9 cellular contexts compared by ENCODE assay signal in the genomic region with DNA sequence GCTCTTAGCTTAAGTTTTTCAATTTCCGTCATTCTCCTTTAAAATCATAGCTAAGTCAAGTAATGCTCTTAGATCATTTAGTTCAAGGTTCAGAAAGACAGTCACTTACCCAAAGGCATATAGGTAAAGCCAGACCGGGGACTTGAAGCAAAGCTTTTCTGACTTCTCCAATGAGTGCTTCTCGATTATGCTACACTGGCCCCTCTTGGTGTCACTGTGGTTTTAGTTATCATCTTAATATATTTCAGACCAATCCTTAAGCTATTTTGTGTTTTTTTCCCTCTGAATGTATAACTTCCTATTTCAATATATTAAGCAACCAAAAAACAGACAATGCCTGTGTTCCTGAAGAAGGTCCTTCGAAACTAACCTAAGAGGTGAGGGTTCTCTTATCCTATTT.
DNase-seq lines count a peak whose midpoint lies in the region; ATAC-seq and TF ChIP-seq lines count a peak whose summit lies in the region.
"Had no signal": no experiment of that assay in that cellular context is flagged by ENCODE, and none has a peak within 500 bp of the region (broad histone marks: within the 10 kb centered on the region; RNA-seq: fewer than 3 reads in every experiment).

No MANE protein-coding gene starts in this region.

- no peaks in the 10 kb centered on the region for H3K9me3 ChIP-seq in OCI-LY1 (ENCODE audit: low read length)
- H3K9me3 ChIP-seq in duodenal mucosa (ENCODE audit: control insufficient read depth in 1 of 2, low read length in 2 of 2): no peaks in the 10 kb centered on the region
- H3K9me3 ChIP-seq: BLaER1 had no signal

- TF ChIP-seq CTCF in OCI-LY1 (IDR thresholded peaks at IDR 0.05; ENCODE audit: low read length): peak; percentile 47; the same call in 1 of the 2 replicates

- H3F3A ChIP-seq in OCI-LY1 (ENCODE audit: insufficient read depth, low read length): no peaks in the 10 kb centered on the region; the same call in 1 of the 2 replicates

- no peaks in the 10 kb centered on the region for H3K36me3 Mint-ChIP-seq in stimulated activated memory B cell treated with anti-CD40 and anti-IgM and Interleukin-4, amounts not matched to agents 10 μg/mL and 1 μg/mL and 100 μg/mL, for 72 hours

- H3K4me3 Mint-ChIP-seq in stimulated activated memory B cell treated with anti-CD40 and anti-IgM and Interleukin-4, amounts not matched to agents 10 μg/mL and 1 μg/mL and 100 μg/mL, for 72 hours: no peak overlapping the region

- H3K9me2 ChIP-seq in OCI-LY1 (ENCODE audit: low read depth, low read length): no peaks in the 10 kb centered on the region

- H3K27ac ChIP-seq in OCI-LY1 (ENCODE audit: low read depth, low read length, poor library complexity, severe bottlenecking): no peak overlapping the region
- H3K27ac ChIP-seq in duodenal mucosa (ENCODE audit: low read depth, low read length): no peak overlapping the region
- H3K27ac ChIP-seq: BLaER1 had no signal

- H3K4me3 ChIP-seq in OCI-LY1 (ENCODE audit: low read depth, low read length, poor library complexity, severe bottlenecking) (no peak overlapping the region), duodenal mucosa (ENCODE audit: low read depth in 1 of 2, low read length in 2 of 2) (peak overlapping the region; percentile 72 to 74)
- H3K4me3 ChIP-seq: BLaER1 had no signal

- H3K4me1 Mint-ChIP-seq in stimulated activated memory B cell treated with anti-CD40 and anti-IgM and Interleukin-4, amounts not matched to agents 10 μg/mL and 1 μg/mL and 100 μg/mL, for 72 hours: peaks cover 77% of the 10 kb centered on the region

- H4K20me1 ChIP-seq in OCI-LY1 (ENCODE audit: insufficient read depth, low read length): no peaks in the 10 kb centered on the region
- H4K20me1 ChIP-seq: BLaER1 had no signal

- no peaks in the 10 kb centered on the region for H3K9me3 Mint-ChIP-seq in stimulated activated memory B cell treated with anti-CD40 and anti-IgM and Interleukin-4, amounts not matched to agents 10 μg/mL and 1 μg/mL and 100 μg/mL, for 72 hours

- no peaks in the 10 kb centered on the region for H3K27me3 Mint-ChIP-seq in stimulated activated memory B cell treated with anti-CD40 and anti-IgM and Interleukin-4, amounts not matched to agents 10 μg/mL and 1 μg/mL and 100 μg/mL, for 72 hours

- H3K27ac Mint-ChIP-seq in stimulated activated memory B cell treated with anti-CD40 and anti-IgM and Interleukin-4, amounts not matched to agents 10 μg/mL and 1 μg/mL and 100 μg/mL, for 72 hours: peak overlapping the region; percentile 21

- H3K79me2 ChIP-seq in OCI-LY1 (ENCODE audit: insufficient read depth, low read length): no peaks in the 10 kb centered on the region

- no peak for ATAC-seq in stimulated activated memory B cell treated with anti-CD40 and anti-IgM and Interleukin-4, amounts not matched to agents 10 μg/mL and 1 μg/mL and 100 μg/mL, for 72 hours
- no peak for ATAC-seq in GM18909 (IDR thresholded peaks at IDR 0.05; ENCODE audit: poor library complexity, unreplicated experiment)

- H3K9ac ChIP-seq in OCI-LY1 (ENCODE audit: low read length) (no peak overlapping the region), duodenal mucosa (ENCODE audit: low read depth in 1 of 2, low read length in 2 of 2) (peak overlapping the region; percentile 41 to 67)
- H3K9ac ChIP-seq: BLaER1 had no signal

- no peak overlapping the region for H3K4me2 ChIP-seq in OCI-LY1 (ENCODE audit: low read length)
- H3K4me2 ChIP-seq: BLaER1 had no signal

- H3K27me3 ChIP-seq in OCI-LY1 (ENCODE audit: insufficient read depth, low read length) (no peaks in the 10 kb centered on the region; the same call in 1 of the 2 replicates), duodenal mucosa (ENCODE audit: control insufficient read depth in 1 of 2, insufficient read depth in 2 of 2, low read length in 2 of 2) (no peaks in the 10 kb centered on the region)

- H3K4me1 ChIP-seq in OCI-LY1 (ENCODE audit: insufficient read depth, low read length, severe bottlenecking): peaks cover 21% of the 10 kb centered on the region
- H3K4me1 ChIP-seq in duodenal mucosa (ENCODE audit: control insufficient read depth in 1 of 2, insufficient read depth in 2 of 2, low read length in 2 of 2): peaks cover 9 to 23% of the 10 kb centered on the region in 2 donors

- H3K36me3 ChIP-seq in OCI-LY1 (ENCODE audit: insufficient read depth, low read length) (no peaks in the 10 kb centered on the region), duodenal mucosa (ENCODE audit: control insufficient read depth in 1 of 2, insufficient read depth in 2 of 2, low read length in 2 of 2) (no peaks in the 10 kb centered on the region)
- H3K36me3 ChIP-seq: BLaER1 had no signal

- DNase-seq in SIG-M5 treated with dmso at 0.1 percent for 504 hours (lab: John Stamatoyannopoulos, UW; ENCODE audit: unreplicated experiment) (peak; percentile 44), SIG-M5 (lab: John Stamatoyannopoulos, UW) (no peak), GDM1 (lab: John Stamatoyannopoulos, UW) (no peak), foreskin melanocyte (no peak)

- H2AFZ ChIP-seq in OCI-LY1 (ENCODE audit: low read length): no peak overlapping the region
